Comparison of ENCODE assay signal across 13 cellular contexts in genomic region chr11:120675171-120675570, GRCh38.
"Had no signal": no experiment of that assay in that cellular context is flagged by ENCODE, and none has a peak within 500 bp of the region (broad histone marks: within the 10 kb centered on the region; RNA-seq: fewer than 3 reads in every experiment).

No MANE protein-coding gene starts in this region.

- ATAC-seq: activated CD4-positive, CD25-positive, alpha-beta regulatory T cell treated with anti-CD3 and anti-CD28 coated beads, Interleukin-2, amount 50 U/mL, for 24 hours; left ventricle myocardium superior; psoas muscle; sciatic nerve; stimulated activated naive B cell treated with anti-CD40 and anti-IgM and Interleukin-4, amounts not matched to agents 10 μg/mL and 1 μg/mL and 100 μg/mL, for 72 hours had no signal

- H3K27me3 ChIP-seq: ascending aorta, esophagus muscularis mucosa, thyroid gland had no signal

- DNase-seq: activated naive CD4-positive, alpha-beta T cell treated with anti-CD3 and anti-CD28 coated beads for 36 hours; cortex of kidney; effector CD4-positive, alpha-beta T cell; kidney; left ventricle myocardium superior; psoas muscle; stimulated activated CD4-positive, alpha-beta T cell treated with anti-CD3 and anti-CD28 coated beads, Interleukin-4, amount 100 ng/mL, for 1 hour; stimulated activated naive B cell treated with anti-CD40 and anti-IgM and Interleukin-4, amounts not matched to agents 10 μg/mL and 1 μg/mL and 100 μg/mL, for 72 hours had no signal

- H3K9me3 ChIP-seq: ascending aorta, psoas muscle, thyroid gland had no signal

- H3K4me3 ChIP-seq: ascending aorta, esophagus muscularis mucosa, psoas muscle, thyroid gland had no signal

- H3K27ac ChIP-seq: ascending aorta, esophagus muscularis mucosa, psoas muscle had no signal

- H3K4me1 ChIP-seq: ascending aorta, esophagus muscularis mucosa, psoas muscle had no signal

- FAIRE-seq: kidney had no signal

- H3K36me3 ChIP-seq: ascending aorta, esophagus muscularis mucosa, thyroid gland had no signal
